ENCODE assay signal across 1 cellular context in the genomic region with DNA sequence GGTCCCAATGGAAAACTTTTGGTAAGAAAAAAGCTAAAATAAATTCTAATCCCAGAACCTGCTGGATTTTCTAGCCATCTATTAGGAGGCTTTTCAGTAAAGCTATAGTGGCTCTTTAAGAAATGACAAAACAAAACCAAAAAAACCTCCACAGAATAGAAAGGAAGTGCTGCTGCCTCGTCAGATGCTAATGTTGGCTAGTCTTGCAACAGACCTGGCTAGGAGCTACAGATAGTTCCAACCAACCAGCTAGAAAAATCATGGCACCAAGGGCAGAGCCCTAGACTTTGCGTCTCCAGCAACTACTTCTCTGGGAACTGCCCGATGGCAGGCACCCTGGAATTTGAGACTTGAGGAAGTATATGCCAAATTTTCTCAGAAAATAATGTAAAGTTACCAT.
TF ChIP-seq lines count a peak whose summit lies in the region.

No MANE protein-coding gene starts in this region.

TF ChIP-seq in HepG2, 621 proteins besides CTCF, POLR2A, EP300 and RAD21 (continued from another document):
- TF ChIP-seq, protein P1, sequence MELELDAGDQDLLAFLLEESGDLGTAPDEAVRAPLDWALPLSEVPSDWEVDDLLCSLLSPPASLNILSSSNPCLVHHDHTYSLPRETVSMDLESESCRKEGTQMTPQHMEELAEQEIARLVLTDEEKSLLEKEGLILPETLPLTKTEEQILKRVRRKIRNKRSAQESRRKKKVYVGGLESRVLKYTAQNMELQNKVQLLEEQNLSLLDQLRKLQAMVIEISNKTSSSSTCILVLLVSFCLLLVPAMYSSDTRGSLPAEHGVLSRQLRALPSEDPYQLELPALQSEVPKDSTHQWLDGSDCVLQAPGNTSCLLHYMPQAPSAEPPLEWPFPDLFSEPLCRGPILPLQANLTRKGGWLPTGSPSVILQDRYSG (CRISPR knock-in tag; IDR thresholded peaks at IDR 0.05) = no peak
- TF ChIP-seq ZNF331 (CRISPR knock-in tag; IDR thresholded peaks at IDR 0.05) = no peak
- TF ChIP-seq ZNF225 (CRISPR knock-in tag; IDR thresholded peaks at IDR 0.05) = no peak
- TF ChIP-seq RFXAP (CRISPR knock-in tag; IDR thresholded peaks at IDR 0.05; ENCODE audit: borderline replicate concordance) = no peak
